27 cellular contexts compared by ENCODE assay signal in genomic region chr14:67965684-67966083, GRCh38.
A peak's percentile ranks its signal among the peaks of the same experiment; 100 is the strongest.
DNase-seq lines count a peak whose midpoint lies in the region; ATAC-seq, FAIRE-seq and TF ChIP-seq lines count a peak whose summit lies in the region.
"Had no signal": no experiment of that assay in that cellular context is flagged by ENCODE, and none has a peak within 500 bp of the region (broad histone marks: within the 10 kb centered on the region; RNA-seq: fewer than 3 reads in every experiment).

No MANE protein-coding gene starts in this region.

- BruUV-seq in Caco-2 (replicated peaks; lab: Mats Ljungman, UMichigan) = no TSS peak

- CTCF ChIA-PET in Caco-2 (lab: Charles Lee) = no interaction called here

- TF ChIP-seq CTCF in Caco-2 (IDR thresholded peaks at IDR 0.05; ENCODE audit: insufficient read depth in 1 of 2, low read depth in 1 of 2, low read length in 1 of 2, severe bottlenecking in 1 of 2, unreplicated experiment in 1 of 2) (no peak), bronchial epithelial cell (IDR thresholded peaks at IDR 0.05; ENCODE audit: insufficient read depth, low read length, severe bottlenecking) (no peak), gastroesophageal sphincter (IDR thresholded peaks at IDR 0.05) (no peak)

- H3K36me3 ChIP-seq in Caco-2 (ENCODE audit: control insufficient read depth, insufficient read depth, low read length) (no peaks in the 10 kb centered on the region), bronchial epithelial cell (ENCODE audit: control insufficient read depth, insufficient read depth, low read length) (no peaks in the 10 kb centered on the region), mucosa of rectum (ENCODE audit: control insufficient read depth in 2 of 2, insufficient read depth in 2 of 2, low read length in 2 of 2) (no peaks in the 10 kb centered on the region), stomach smooth muscle (ENCODE audit: control insufficient read depth in 2 of 2, insufficient read depth in 2 of 2, low read length in 2 of 2) (no peaks in the 10 kb centered on the region), gastroesophageal sphincter (no peaks in the 10 kb centered on the region)
- H3K36me3 ChIP-seq: left ventricle myocardium inferior, pancreas had no signal

- no peak for TF ChIP-seq EP300 in gastroesophageal sphincter (IDR thresholded peaks at IDR 0.05)

- H3K36me3 Mint-ChIP-seq in Caco-2 (ENCODE audit: insufficient read depth, unreplicated experiment) = peaks cover 12% of the 10 kb centered on the region
- H3K36me3 Mint-ChIP-seq: stimulated activated effector memory CD8-positive, alpha-beta T cell treated with anti-CD3 and anti-CD28 coated beads, Interleukin-12 subunit alpha, Interleukin-12 subunit beta, amount 100 ng/mL, for 72 hours had no signal

- ATAC-seq in gastroesophageal sphincter (no peak), GM21515 (IDR thresholded peaks at IDR 0.05; ENCODE audit: unreplicated experiment) (no peak), GM21447 (IDR thresholded peaks at IDR 0.05; ENCODE audit: unreplicated experiment) (no peak), HG02610 (IDR thresholded peaks at IDR 0.05; ENCODE audit: unreplicated experiment) (no peak)
- ATAC-seq: pancreas; right cardiac atrium; stimulated activated effector memory CD8-positive, alpha-beta T cell treated with anti-CD3 and anti-CD28 coated beads, Interleukin-12 subunit alpha, Interleukin-12 subunit beta, amount 100 ng/mL, for 72 hours; T-helper 17 cell had no signal

- POLR2A ChIA-PET in Caco-2 (lab: Charles Lee) = no interaction called here

- H3K9me3 Mint-ChIP-seq in Caco-2 (ENCODE audit: unreplicated experiment) = peaks cover 29% of the 10 kb centered on the region
- H3K9me3 Mint-ChIP-seq: activated naive CD8-positive, alpha-beta T cell treated with anti-CD3 and anti-CD28 coated beads for 36 hours; stimulated activated effector memory CD8-positive, alpha-beta T cell treated with anti-CD3 and anti-CD28 coated beads, Interleukin-12 subunit alpha, Interleukin-12 subunit beta, amount 100 ng/mL, for 72 hours had no signal

- peak overlapping the region; percentile 83 for H3K27ac Mint-ChIP-seq in Caco-2 (ENCODE audit: unreplicated experiment)
- H3K27ac Mint-ChIP-seq: activated naive CD8-positive, alpha-beta T cell treated with anti-CD3 and anti-CD28 coated beads for 36 hours; CD8-positive, alpha-beta memory T cell; stimulated activated effector memory CD8-positive, alpha-beta T cell treated with anti-CD3 and anti-CD28 coated beads, Interleukin-12 subunit alpha, Interleukin-12 subunit beta, amount 100 ng/mL, for 72 hours; T-helper 17 cell had no signal

- peaks cover 48% of the 10 kb centered on the region for H3K4me1 Mint-ChIP-seq in Caco-2 (ENCODE audit: low read depth, unreplicated experiment)
- H3K4me1 Mint-ChIP-seq: activated naive CD8-positive, alpha-beta T cell treated with anti-CD3 and anti-CD28 coated beads for 36 hours; CD8-positive, alpha-beta memory T cell; stimulated activated effector memory CD8-positive, alpha-beta T cell treated with anti-CD3 and anti-CD28 coated beads, Interleukin-12 subunit alpha, Interleukin-12 subunit beta, amount 100 ng/mL, for 72 hours had no signal

- intact Hi-C loops in Caco-2 (cut with micrococcal nuclease; ENCODE audit: unreplicated experiment) = no loop called here

- peaks cover 48% of the 10 kb centered on the region for H3K4me1 ChIP-seq in Caco-2
- peaks cover 15 to 50% of the 10 kb centered on the region in 2 donors for H3K4me1 ChIP-seq in mucosa of rectum (ENCODE audit: control insufficient read depth in 2 of 2, insufficient read depth in 2 of 2, low read length in 2 of 2)
- H3K4me1 ChIP-seq in stomach smooth muscle (ENCODE audit: control insufficient read depth, insufficient read depth, low read length) = no peaks in the 10 kb centered on the region
- H3K4me1 ChIP-seq in gastroesophageal sphincter = peaks cover 0 to 38% (median 0%) of the 10 kb centered on the region in 3 donors
- H3K4me1 ChIP-seq: left ventricle myocardium inferior had no signal

- 83 to 86% methylated on average over 2 to 3 of the region's 3 CpGs for WGBS in gastroesophageal sphincter (ENCODE audit: low coverage in 1 of 2), 2 donors

- DNase-seq in Caco-2 (no peak), bronchial epithelial cell (ENCODE audit: low read depth) (no peak)
- DNase-seq: activated CD4-positive, alpha-beta T cell treated with anti-CD3 and anti-CD28 coated beads for 4 hours; activated effector memory CD4-positive, alpha-beta T cell treated with anti-CD3 and anti-CD28 coated beads, Interleukin-2, amount 50 U/mL, for 16 hours; activated naive CD8-positive, alpha-beta T cell treated with anti-CD3 and anti-CD28 coated beads for 36 hours; CD8-positive, alpha-beta memory T cell; central memory CD4-positive, alpha-beta T cell; dermis blood vessel endothelial cell; HCEC 1CT; left ventricle myocardium inferior; NCI-H2029; pancreas; right cardiac atrium; RPMI8226; stimulated activated CD4-positive, alpha-beta T cell treated with anti-CD3 and anti-CD28 coated beads, Interleukin-12 subunit alpha, Interleukin-12 subunit beta, amount 100 ng/mL, for 4 hours; stimulated activated CD4-positive, alpha-beta T cell treated with anti-CD3 and anti-CD28 coated beads, Interleukin-4, amount 100 ng/mL, for 1 hour; T-helper 17 cell had no signal

- peak; percentile 55 for FAIRE-seq in bronchial epithelial cell (lab: Jason Lieb, UNC)
- FAIRE-seq: astrocyte, endometrium, pancreas had no signal

- H3K9me3 ChIP-seq in Caco-2 (no peaks in the 10 kb centered on the region), mucosa of rectum (ENCODE audit: control insufficient read depth in 2 of 2, low read length in 2 of 2) (no peaks in the 10 kb centered on the region), stomach smooth muscle (ENCODE audit: control insufficient read depth in 2 of 2, low read length in 2 of 2) (no peaks in the 10 kb centered on the region), gastroesophageal sphincter (no peaks in the 10 kb centered on the region)
- H3K9me3 ChIP-seq: left ventricle myocardium inferior, pancreas had no signal

- peak overlapping the region; percentile 50 to 90 for H3K27ac ChIP-seq in mucosa of rectum (ENCODE audit: low read depth in 2 of 2, low read length in 2 of 2)
- peak overlapping the region; percentile 33 for H3K27ac ChIP-seq in stomach smooth muscle (ENCODE audit: low read length)
- peak overlapping the region in 2 of 4 donors; percentile 63 to 70 for H3K27ac ChIP-seq in gastroesophageal sphincter
- H3K27ac ChIP-seq: left ventricle myocardium inferior, pancreas, SK-N-MC had no signal

- H3K9ac ChIP-seq in mucosa of rectum (ENCODE audit: low read depth in 1 of 2, low read length in 2 of 2) (no peak overlapping the region), stomach smooth muscle (ENCODE audit: low read length in 2 of 2) (no peak overlapping the region)

- H3K27me3 Mint-ChIP-seq in Caco-2 (ENCODE audit: insufficient read depth, unreplicated experiment) = no peaks in the 10 kb centered on the region
- H3K27me3 Mint-ChIP-seq: activated naive CD8-positive, alpha-beta T cell treated with anti-CD3 and anti-CD28 coated beads for 36 hours; CD8-positive, alpha-beta memory T cell; T-helper 17 cell had no signal

- TF ChIP-seq POLR2A in gastroesophageal sphincter (IDR thresholded peaks at IDR 0.05) = no peak

- no peak overlapping the region for H3K4me3 Mint-ChIP-seq in Caco-2 (ENCODE audit: unreplicated experiment)
- H3K4me3 Mint-ChIP-seq: activated naive CD8-positive, alpha-beta T cell treated with anti-CD3 and anti-CD28 coated beads for 36 hours; CD8-positive, alpha-beta memory T cell; stimulated activated effector memory CD8-positive, alpha-beta T cell treated with anti-CD3 and anti-CD28 coated beads, Interleukin-12 subunit alpha, Interleukin-12 subunit beta, amount 100 ng/mL, for 72 hours; T-helper 17 cell had no signal

- H3K4me3 ChIP-seq in Caco-2 (ENCODE audit: low read depth, low read length) (no peak overlapping the region), bronchial epithelial cell (ENCODE audit: low read depth, low read length) (no peak overlapping the region), mucosa of rectum (ENCODE audit: low read length in 2 of 2) (no peak overlapping the region), stomach smooth muscle (ENCODE audit: low read length in 2 of 2) (no peak overlapping the region), gastroesophageal sphincter (no peak overlapping the region)
- H3K4me3 ChIP-seq: left ventricle myocardium inferior, pancreas, SK-N-MC had no signal

- H3K27me3 ChIP-seq in Caco-2 (replicated peaks; ENCODE audit: control insufficient read depth, insufficient read depth, low read length) (no peaks in the 10 kb centered on the region), bronchial epithelial cell (ENCODE audit: control insufficient read depth, insufficient read depth, low read length) (no peaks in the 10 kb centered on the region), mucosa of rectum (ENCODE audit: control insufficient read depth in 2 of 2, insufficient read depth in 2 of 2, low read length in 2 of 2) (no peaks in the 10 kb centered on the region), stomach smooth muscle (ENCODE audit: control insufficient read depth in 1 of 2, insufficient read depth in 2 of 2, low read length in 2 of 2) (no peaks in the 10 kb centered on the region), gastroesophageal sphincter (no peaks in the 10 kb centered on the region)
- H3K27me3 ChIP-seq: pancreas had no signal
